17 cellular contexts compared by ENCODE assay signal in genomic region chr9:129324808-129325491, GRCh38.
DNase-seq lines count a peak whose midpoint lies in the region; TF ChIP-seq lines count a peak whose summit lies in the region.
"Had no signal": no experiment of that assay in that cellular context is flagged by ENCODE, and none has a peak within 500 bp of the region (broad histone marks: within the 10 kb centered on the region; RNA-seq: fewer than 3 reads in every experiment).

No MANE protein-coding gene starts in this region.

- H3K4me1 ChIP-seq in breast epithelium (peaks cover 14 to 22% of the 10 kb centered on the region in 2 donors), ascending aorta (peaks cover 8 to 26% of the 10 kb centered on the region in 2 donors), neuronal stem cell (ENCODE audit: control insufficient read depth in 2 of 2, insufficient read depth in 1 of 2, low read depth in 1 of 2, low read length in 2 of 2) (peaks cover 20 to 26% of the 10 kb centered on the region in 2 donors), uterus (peaks cover 3 to 11% of the 10 kb centered on the region in 2 donors), GM23248 (ENCODE audit: insufficient read depth) (peaks cover 6% of the 10 kb centered on the region; the same call in 1 of the 2 replicates)

- H4K8ac ChIP-seq in neuronal stem cell (ENCODE audit: low read depth, low read length), result no peak overlapping the region

- DNase-seq in breast epithelium (ENCODE audit: low spot score in 2 of 2), result no peak
- DNase-seq in MCF 10A (ENCODE audit: unreplicated experiment), result no peak
- no peak for DNase-seq in ascending aorta (ENCODE audit: low spot score in 2 of 2)
- DNase-seq in neuronal stem cell (ENCODE audit: low spot score), result no peak
- DNase-seq in uterus, result no peak
- DNase-seq in GM23248, result no peak
- DNase-seq in NCI-H2227 treated with DMSO at 0.1 percent for 48 hours (lab: John Stamatoyannopoulos, UW), result no peak
- DNase-seq in activated T-cell treated with anti-CD3 and anti-CD28 coated beads, Interleukin-2, amount 50 U/mL, for 48 hours, result no peak
- DNase-seq: C1 segment of cervical spinal cord; GF-D8; Kasumi-1; NCI-H187; NCI-H446; NK-92 treated with Interleukin-12 subunit alpha and Interleukin-12 subunit beta, amount 100 ng/mL, for 24 hours; OCI-M1; SJCRH30 had no signal

- peak overlapping the region; percentile 79 for H2AK5ac ChIP-seq in neuronal stem cell (ENCODE audit: low read depth, low read length)

- peak overlapping the region; percentile 68 for H3K18ac ChIP-seq in neuronal stem cell (ENCODE audit: low read length)

- no peak overlapping the region for H3K4me2 ChIP-seq in neuronal stem cell (ENCODE audit: insufficient read depth, low read length, poor library complexity, severe bottlenecking)
- H3K4me2 ChIP-seq in GM23248 (ENCODE audit: unreplicated experiment), result no peak overlapping the region

- WGBS in neuronal stem cell (ENCODE audit: extremely low coverage in 2 of 2, insufficient read length in 2 of 2, insufficient replicate concordance in 1 of 2), 2 donors, result no CpG with 5 or more reads among the region's 7 CpGs
- 87 to 92% methylated on average over 7 of the region's 7 CpGs for WGBS in GM23248 (ENCODE audit: low coverage in 1 of 2, low lambda C conversion rate in 2 of 2, missing lambda C conversion rate in 2 of 2), 2 experiments

- no peaks in the 10 kb centered on the region for H3K79me1 ChIP-seq in neuronal stem cell (ENCODE audit: low read depth, low read length)

- H3K9me3 ChIP-seq in breast epithelium (no peaks in the 10 kb centered on the region), ascending aorta (no peaks in the 10 kb centered on the region), neuronal stem cell (replicated peaks in 1 of 2; ENCODE audit: control insufficient read depth in 2 of 2, insufficient read depth in 1 of 2, low read depth in 1 of 2, low read length in 2 of 2) (peaks cover 0 to under 1% of the 10 kb centered on the region in 2 donors), uterus (no peaks in the 10 kb centered on the region), GM23248 (ENCODE audit: low read depth) (no peaks in the 10 kb centered on the region)
- H3K9me3 ChIP-seq: SJCRH30 had no signal

- H3K36me3 ChIP-seq in breast epithelium, result no peaks in the 10 kb centered on the region
- no peaks in the 10 kb centered on the region for H3K36me3 ChIP-seq in ascending aorta
- H3K36me3 ChIP-seq in neuronal stem cell (replicated peaks in 1 of 2; ENCODE audit: control insufficient read depth in 2 of 2, insufficient read depth in 2 of 2, low read length in 2 of 2), result no peaks in the 10 kb centered on the region
- H3K36me3 ChIP-seq in uterus, result no peaks in the 10 kb centered on the region
- H3K36me3 ChIP-seq in GM23248 (ENCODE audit: low read depth), result no peaks in the 10 kb centered on the region
- H3K36me3 ChIP-seq: SJCRH30 had no signal

- no peak overlapping the region for H2BK5ac ChIP-seq in neuronal stem cell (ENCODE audit: low read length)

- H2BK15ac ChIP-seq in neuronal stem cell (ENCODE audit: low read length), result peak overlapping the region; percentile 49

- BruUV-seq in MCF 10A (replicated peaks; lab: Mats Ljungman, UMichigan), result no TSS peak

- no peak for TF ChIP-seq POLR2A in breast epithelium (IDR thresholded peaks at IDR 0.05)
- no peak for TF ChIP-seq POLR2A in uterus (IDR thresholded peaks at IDR 0.05)

- H3K23ac ChIP-seq in neuronal stem cell (ENCODE audit: low read depth, low read length, poor library complexity), result no peak overlapping the region

- POLR2A ChIA-PET in MCF 10A (lab: Yijun Ruan, JAX), result interaction anchor here (0.6 to 0.9 kb wide), 2 partner anchors 35 to 147 kb away, joined by 3 to 4 read pairs; partner anchors contain the start of gene IER5L

- H3K9me2 ChIP-seq in GM23248 (ENCODE audit: insufficient read depth), result no peaks in the 10 kb centered on the region

- H3K36me3 Mint-ChIP-seq in MCF 10A (ENCODE audit: insufficient read depth, unreplicated experiment), result no peaks in the 10 kb centered on the region

- no peak overlapping the region for H2BK12ac ChIP-seq in neuronal stem cell (ENCODE audit: low read length)

- H3K9ac ChIP-seq in neuronal stem cell (ENCODE audit: low read depth, low read length, poor library complexity), result no peak overlapping the region
- H3K9ac ChIP-seq in GM23248, result no peak overlapping the region

- peak overlapping the region; percentile 40 for H4K91ac ChIP-seq in neuronal stem cell (ENCODE audit: low read depth, low read length, poor library complexity)

- H3K4me3 ChIP-seq in breast epithelium (no peak overlapping the region), ascending aorta (no peak overlapping the region), neuronal stem cell (ENCODE audit: low read length in 2 of 2) (no peak overlapping the region), uterus (no peak overlapping the region), GM23248 (no peak overlapping the region)
- H3K4me3 ChIP-seq: SJCRH30 had no signal

- H3K27ac Mint-ChIP-seq in MCF 10A (ENCODE audit: low read depth, unreplicated experiment), result no peak overlapping the region
- H3K27ac Mint-ChIP-seq: IgD-negative memory B cell had no signal

- H3K4ac ChIP-seq in neuronal stem cell (ENCODE audit: low read length), result peak overlapping the region; percentile 53

- H3K27me3 ChIP-seq in breast epithelium (no peaks in the 10 kb centered on the region), ascending aorta (no peaks in the 10 kb centered on the region), neuronal stem cell (ENCODE audit: control insufficient read depth in 3 of 3, insufficient read depth in 3 of 3, low read depth in 1 of 3, low read length in 3 of 3) (no peaks in the 10 kb centered on the region), uterus (no peaks in the 10 kb centered on the region), GM23248 (replicated peaks; ENCODE audit: insufficient read depth) (no peaks in the 10 kb centered on the region)

- no peaks in the 10 kb centered on the region for H3K79me2 ChIP-seq in GM23248 (ENCODE audit: insufficient read depth)

- H2BK120ac ChIP-seq in neuronal stem cell (ENCODE audit: low read depth, low read length), result peak overlapping the region; percentile 11

- CTCF ChIA-PET in MCF 10A (lab: Yijun Ruan, JAX), result interaction anchor here (1.4 kb wide), 1 partner anchor 151 kb away, joined by 4 read pairs; no protein-coding TSS in a partner anchor

- no peak overlapping the region for H3K4me3 Mint-ChIP-seq in MCF 10A (ENCODE audit: unreplicated experiment)
- H3K4me3 Mint-ChIP-seq: IgD-negative memory B cell had no signal

- H3F3A ChIP-seq in GM23248 (ENCODE audit: insufficient read depth), result no peaks in the 10 kb centered on the region; the same call in 1 of the 2 replicates

- no peaks in the 10 kb centered on the region for H3K9me3 Mint-ChIP-seq in MCF 10A (ENCODE audit: unreplicated experiment)
- H3K9me3 Mint-ChIP-seq: IgD-negative memory B cell had no signal

- no peaks in the 10 kb centered on the region for H4K20me1 ChIP-seq in GM23248 (ENCODE audit: insufficient read depth)

- peaks cover 10% of the 10 kb centered on the region for H3K4me1 Mint-ChIP-seq in MCF 10A (ENCODE audit: insufficient read depth, unreplicated experiment)

- in situ Hi-C loops in GM23248 (cut with MboI), result loop anchor here (10.0 kb wide), 1 partner anchor 280 kb away; no protein-coding TSS in a partner anchor

- H2AFZ ChIP-seq in neuronal stem cell (ENCODE audit: low read length) (no peak overlapping the region), GM23248 (no peak overlapping the region)

- peak overlapping the region; percentile 13 to 87 for H3K27ac ChIP-seq in breast epithelium
- H3K27ac ChIP-seq in ascending aorta, result peak overlapping the region; percentile 92 to 94
- no peak overlapping the region for H3K27ac ChIP-seq in neuronal stem cell (replicated peaks; ENCODE audit: low read length)
- H3K27ac ChIP-seq in uterus, result peak overlapping the region; percentile 95 to 99
- no peak overlapping the region for H3K27ac ChIP-seq in GM23248
- H3K27ac ChIP-seq: SJCRH30 had no signal

- TF ChIP-seq CTCF in breast epithelium (IDR thresholded peaks at IDR 0.05), result no peak
- no peak for TF ChIP-seq CTCF in MCF 10A (IDR thresholded peaks at IDR 0.05; ENCODE audit: unreplicated experiment)
- no peak for TF ChIP-seq CTCF in ascending aorta (IDR thresholded peaks at IDR 0.05)
- no peak for TF ChIP-seq CTCF in uterus (IDR thresholded peaks at IDR 0.05)

- no peaks in the 10 kb centered on the region for H3K27me3 Mint-ChIP-seq in MCF 10A (ENCODE audit: insufficient read depth, unreplicated experiment)

- intact Hi-C loops in breast epithelium (cut with DNase I; ENCODE audit: low total_unique reads) (no loop called here), MCF 10A (cut with micrococcal nuclease) (no loop called here), ascending aorta (cut with DNase I) (no loop called here), uterus (cut with DNase I; ENCODE audit: low total_unique reads) (loop anchor here (10.0 kb wide), 1 partner anchor 150 kb away; the partner anchor contains the start of gene IER5L)

- no peak overlapping the region for H3K14ac ChIP-seq in neuronal stem cell (ENCODE audit: low read length)

Comparison
In these comparisons a context has a peak if more than half of its experiments do, and no peak if none do; other contexts are left out.
1. H3K27ac ChIP-seq: peak in breast epithelium (2 of 2), ascending aorta (2 of 2) and uterus (2 of 2); none in neuronal stem cell (single experiment) and GM23248 (single experiment).